In the genomic region with DNA sequence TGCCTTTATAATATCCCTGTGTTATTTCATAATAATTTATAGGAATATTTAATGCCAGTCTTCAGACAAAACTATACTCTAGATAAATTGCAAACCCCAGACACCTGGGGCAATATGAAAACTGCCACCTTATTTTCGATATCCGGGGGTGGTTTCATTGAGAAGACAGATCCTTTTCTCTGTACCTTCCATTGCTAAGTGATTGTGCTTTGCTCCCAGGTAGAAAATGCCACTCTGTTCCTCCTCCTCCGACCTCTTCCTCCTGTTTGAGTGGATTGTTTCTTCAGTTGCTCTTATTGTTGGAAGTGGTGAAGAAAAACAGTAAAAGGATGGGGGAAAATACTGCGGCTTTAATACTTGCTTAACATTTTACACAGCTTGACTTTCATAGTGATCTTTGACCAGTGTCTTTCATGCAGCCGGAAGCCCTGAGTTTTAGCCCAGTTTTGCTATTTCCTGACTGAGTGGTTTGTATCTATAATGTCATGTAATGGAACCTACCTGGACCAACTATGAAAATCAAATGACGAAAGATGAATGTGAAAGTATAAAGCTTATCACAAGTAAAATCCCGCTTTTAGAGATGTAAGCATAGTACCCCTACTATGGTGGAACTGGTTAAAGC, we compare ENCODE assay signal across 11 cellular contexts. TPM values are rescaled to one million over a fixed set of nuclear protein-coding genes. Genes with fewer than 3 reads are reported as not detected.
"Had no signal": no experiment of that assay in that cellular context is flagged by ENCODE, and none has a peak within 500 bp of the region (broad histone marks: within the 10 kb centered on the region; RNA-seq: fewer than 3 reads in every experiment).

No MANE protein-coding gene starts in this region.

- DNase-seq: GM23248, GOT3, H7, H9, HCEC 1CT, HFFc6 had no signal

- FAIRE-seq: H1, H54 had no signal

- H3K9me3 ChIP-seq: HAP-1 had no signal

- H2AFZ ChIP-seq: GM23248, GM23338 had no signal

- H3K4me3 ChIP-seq: GM23248, GM23338, HAP-1 had no signal

- H3K36me3 ChIP-seq: HAP-1 had no signal

- H3K4me2 ChIP-seq: GM23338 had no signal

- ATAC-seq: GM23338, HCT116 had no signal

- H3K27ac ChIP-seq: GM23248 had no signal

- H3K9ac ChIP-seq: GM23248 had no signal

RNA-seq across cellular contexts. Expression of a gene that starts 5.6 kb away (rescaled TPM):
- total RNA-seq: GM23248, HFFc6 had no signal
- polyA plus RNA-seq: GM23248 had no signal
